In the genomic region with DNA sequence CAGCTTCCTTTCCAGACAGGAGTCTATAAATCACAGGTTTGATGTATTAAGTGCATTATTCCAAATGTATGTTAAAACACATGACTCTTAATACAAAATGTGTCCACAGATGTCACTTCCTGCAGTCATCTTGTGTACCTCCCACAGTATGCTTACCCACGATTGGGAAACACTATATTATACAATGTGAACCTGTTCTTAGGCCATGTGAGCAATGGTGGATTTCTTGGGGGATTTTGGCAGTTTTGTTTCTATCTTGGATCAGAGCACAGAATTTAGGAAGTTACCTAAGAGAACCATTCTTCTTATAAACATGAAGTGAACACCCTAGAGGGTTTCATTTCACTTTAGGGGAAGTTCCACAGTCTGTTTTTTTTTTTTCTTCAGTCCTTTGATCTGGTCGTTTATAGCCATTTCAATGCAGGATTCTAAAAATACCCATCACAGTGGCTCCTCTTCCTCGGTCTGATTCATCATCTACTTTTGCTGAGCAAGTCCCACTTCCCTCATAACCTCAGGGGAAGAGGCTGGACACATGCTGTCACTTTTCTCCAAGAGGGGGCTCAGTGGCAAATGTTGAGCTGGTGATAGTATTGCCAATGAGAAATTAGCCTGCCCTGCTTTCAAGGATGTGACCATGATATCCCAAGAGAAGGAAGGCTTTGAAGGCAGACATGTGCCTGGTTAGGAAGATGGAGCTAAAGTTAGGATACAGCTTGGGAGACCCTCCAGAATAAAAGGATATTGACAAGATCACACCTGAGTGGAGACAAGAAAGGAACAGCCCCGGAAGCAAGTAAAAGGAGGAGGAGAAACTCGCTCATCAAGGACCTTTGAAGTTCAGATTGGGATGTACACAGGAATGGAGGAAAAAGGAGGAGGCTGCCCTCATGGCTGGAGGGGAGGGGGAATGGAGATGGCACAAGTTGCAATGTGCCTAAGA, we compare ENCODE assay signal across 8 cellular contexts. TPM values are rescaled to one million over a fixed set of nuclear protein-coding genes. Genes with fewer than 3 reads are reported as not detected.
A peak's percentile ranks its signal among the peaks of the same experiment; 100 is the strongest.
DNase-seq lines count a peak whose midpoint lies in the region; ATAC-seq and TF ChIP-seq lines count a peak whose summit lies in the region.
"Had no signal": no experiment of that assay in that cellular context is flagged by ENCODE, and none has a peak within 500 bp of the region (broad histone marks: within the 10 kb centered on the region; RNA-seq: fewer than 3 reads in every experiment).

No MANE protein-coding gene starts in this region.

- DNase-seq in RPMI8226 (peak; percentile 59), spleen (no peak), head of caudate nucleus (no peak), body of pancreas (no peak), left ventricle myocardium inferior (no peak)

- ATAC-seq in GM19025 (IDR thresholded peaks at IDR 0.05; ENCODE audit: low read depth, unreplicated experiment) (peak; percentile 44), HG02970 (IDR thresholded peaks at IDR 0.05; ENCODE audit: low FRiP score, unreplicated experiment) (peak; percentile 51), body of pancreas (no peak)

- H3K4me3 ChIP-seq in spleen (peak overlapping the region in 1 of 8 donors; percentile 41), body of pancreas (no peak overlapping the region), left ventricle myocardium inferior (no peak overlapping the region)
- H3K4me3 ChIP-seq: thoracic aorta had no signal

- WGBS in spleen, 5 donors = 30 to 43% (median 34%) methylated on average over 5 of the region's 5 CpGs
- WGBS in body of pancreas, 2 donors = 47 to 48% methylated on average over 5 of the region's 5 CpGs

- H3K36me3 ChIP-seq in spleen (peaks cover 0 to 89% (median 17%) of the 10 kb centered on the region in 6 donors), body of pancreas (replicated peaks in 1 of 2; ENCODE audit: insufficient read depth in 1 of 2, low read depth in 2 of 2) (no peaks in the 10 kb centered on the region), left ventricle myocardium inferior (no peaks in the 10 kb centered on the region)
- H3K36me3 ChIP-seq: thoracic aorta had no signal

- intact Hi-C loops in spleen (cut with DNase I; ENCODE audit: low total_unique reads) (no loop called here), head of caudate nucleus (cut with DNase I) (no loop called here), body of pancreas (cut with DNase I) (no loop called here), left ventricle myocardium inferior (cut with micrococcal nuclease) (no loop called here)

- TF ChIP-seq CTCF in spleen (IDR thresholded peaks at IDR 0.05 in 8 of 11, conservative IDR thresholded peaks at IDR 0.05 in 3 of 11) (no peak), body of pancreas (IDR thresholded peaks at IDR 0.05) (no peak), left ventricle myocardium inferior (IDR thresholded peaks at IDR 0.05; ENCODE audit: borderline replicate concordance) (no peak)

- H3K9me3 ChIP-seq in spleen (no peaks in the 10 kb centered on the region), body of pancreas (no peaks in the 10 kb centered on the region), left ventricle myocardium inferior (replicated peaks) (no peaks in the 10 kb centered on the region)
- H3K9me3 ChIP-seq: thoracic aorta had no signal

- TF ChIP-seq POLR2A in spleen (IDR thresholded peaks at IDR 0.05) (no peak), body of pancreas (IDR thresholded peaks at IDR 0.05) (no peak)

- H3K27me3 ChIP-seq in spleen (replicated peaks in 1 of 7) = no peaks in the 10 kb centered on the region
- H3K27me3 ChIP-seq in body of pancreas = no peaks in the 10 kb centered on the region
- H3K27me3 ChIP-seq in left ventricle myocardium inferior (ENCODE audit: low read depth) = no peaks in the 10 kb centered on the region

- H3K4me1 ChIP-seq in spleen = peaks cover 38 to 100% (median 86%) of the 10 kb centered on the region in 6 donors
- no peaks in the 10 kb centered on the region for H3K4me1 ChIP-seq in body of pancreas
- peaks cover 34% of the 10 kb centered on the region for H3K4me1 ChIP-seq in left ventricle myocardium inferior

- H3K27ac ChIP-seq in spleen = peak overlapping the region; percentile 27 to 88 (median 83)
- H3K27ac ChIP-seq in body of pancreas = peak overlapping the region in 1 of 4 donors; percentile 42
- H3K27ac ChIP-seq in left ventricle myocardium inferior (replicated peaks) = no peak overlapping the region
- H3K27ac ChIP-seq: thoracic aorta had no signal

RNA-seq across cellular contexts. Expression of a gene that starts 22.6 kb away (rescaled TPM):
- 100 to 1,000 TPM in 5 of 7 donors, 10 to 100 TPM in 2; 79.9 to 202 (median 136) TPM for total RNA-seq in spleen
- polyA plus RNA-seq in spleen = 10 to 100 TPM; 49.1 to 67.7 (median 53.0) TPM
- 1 to 10 TPM; 1.8 to 3.0 TPM for total RNA-seq in body of pancreas
- 4.8 TPM for total RNA-seq in left ventricle myocardium inferior

Comparison
In these comparisons a context has a peak if more than half of its experiments do, and no peak if none do; other contexts are left out.
1. RNA of a gene that starts 22.6 kb away (total RNA-seq): 79.9 to 202 TPM in spleen; 4.8 TPM in left ventricle myocardium inferior (single experiment) and 1.8 to 3.0 TPM in body of pancreas; every median in the first group is over 10 times any median in the second.